In the genomic region with DNA sequence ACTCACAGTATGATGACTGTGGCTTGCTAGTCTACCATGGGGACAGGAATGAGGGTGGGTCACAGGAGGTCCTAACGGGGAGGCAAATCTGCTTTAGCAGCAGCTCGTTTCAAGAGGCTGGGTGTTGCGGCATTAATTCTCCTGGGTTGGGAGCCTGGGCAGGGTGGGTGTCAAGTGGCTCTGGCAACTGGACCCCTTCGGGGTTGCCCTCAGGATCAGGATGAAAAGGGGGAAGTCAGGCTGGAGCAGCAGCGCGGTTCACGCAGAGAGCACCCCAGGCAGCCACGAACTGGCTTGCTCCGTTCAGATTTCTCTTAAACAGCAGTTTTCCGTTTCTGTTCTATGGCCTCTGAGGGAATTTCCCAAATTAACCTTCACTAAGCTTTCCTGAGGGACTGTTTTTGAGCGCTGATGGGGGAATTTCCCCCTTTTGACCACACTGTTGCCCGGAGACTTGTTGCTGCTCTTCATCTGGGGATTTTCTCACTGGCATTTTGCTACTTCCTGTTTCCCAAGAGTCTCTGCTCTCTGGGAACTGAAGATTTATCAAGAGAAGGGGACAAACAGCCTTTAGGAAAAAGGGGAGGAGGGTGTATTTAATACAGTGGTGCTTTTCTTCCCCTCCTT, we compare ENCODE assay signal across 8 cellular contexts. TPM values are rescaled to one million over a fixed set of nuclear protein-coding genes. Genes with fewer than 3 reads are reported as not detected.
DNase-seq lines count a peak whose midpoint lies in the region; ATAC-seq and TF ChIP-seq lines count a peak whose summit lies in the region.

No MANE protein-coding gene starts in this region.

- H3K9ac ChIP-seq in HUES48 (ENCODE audit: low read depth, low read length): no peak overlapping the region

- peaks cover 12% of the 10 kb centered on the region for H3F3A ChIP-seq in DOHH2 (ENCODE audit: control insufficient read depth, insufficient read depth)

- H3K9me3 ChIP-seq in DOHH2 (ENCODE audit: control insufficient read depth, insufficient read depth, low read length): no peaks in the 10 kb centered on the region
- H3K9me3 ChIP-seq in HUES48 (ENCODE audit: control insufficient read depth, insufficient read depth, low read length): no peaks in the 10 kb centered on the region
- no peaks in the 10 kb centered on the region for H3K9me3 ChIP-seq in BE2C

- peak overlapping the region; percentile 56 for H3K4me2 ChIP-seq in DOHH2 (ENCODE audit: low read length)

- no peak overlapping the region for H3K27ac ChIP-seq in DOHH2 (ENCODE audit: low read depth, low read length)
- H3K27ac ChIP-seq in HUES48 (ENCODE audit: low read depth, low read length): peak overlapping the region; percentile 52

- peaks cover 3% of the 10 kb centered on the region; the same call in 1 of the 2 replicates for H3K36me3 ChIP-seq in DOHH2 (ENCODE audit: control insufficient read depth, low read length)
- H3K36me3 ChIP-seq in HUES48 (ENCODE audit: control insufficient read depth, insufficient read depth, low read length): no peaks in the 10 kb centered on the region
- no peaks in the 10 kb centered on the region for H3K36me3 ChIP-seq in BE2C

- H3K9me2 ChIP-seq in DOHH2 (replicated peaks; ENCODE audit: control insufficient read depth, low read length): no peaks in the 10 kb centered on the region

- H3K27me3 ChIP-seq in DOHH2 (ENCODE audit: control insufficient read depth, low read length): no peaks in the 10 kb centered on the region
- no peaks in the 10 kb centered on the region for H3K27me3 ChIP-seq in HUES48 (ENCODE audit: control insufficient read depth, insufficient read depth, low read length)
- H3K27me3 ChIP-seq in BE2C: no peaks in the 10 kb centered on the region

- H4K20me1 ChIP-seq in DOHH2 (ENCODE audit: control insufficient read depth, insufficient read depth, low read depth, low read length): no peaks in the 10 kb centered on the region

- peak; percentile 66 for ATAC-seq in GM21390 (IDR thresholded peaks at IDR 0.05; ENCODE audit: unreplicated experiment)

- H3K4me3 ChIP-seq in DOHH2 (ENCODE audit: low read length) (peak overlapping the region; percentile 41), HUES48 (ENCODE audit: low read depth, low read length) (0 out of 2 replicates have a peak overlapping the region, but pooled peaks have one; percentile 3), BE2C (ENCODE audit: low read depth, low read length) (no peak overlapping the region)

- peak; percentile 14 for DNase-seq in activated T-cell treated with anti-CD3 and anti-CD28 coated beads for 4 hours
- DNase-seq in fibroblast of peridontal ligament (ENCODE audit: extremely low read depth): peak; percentile 52
- DNase-seq in occipital lobe (lab: John Stamatoyannopoulos, UW): peak; percentile 6
- DNase-seq in 8988T: no peak
- DNase-seq in BE2C: no peak

- TF ChIP-seq CTCF in DOHH2 (IDR thresholded peaks at IDR 0.05; ENCODE audit: low read depth, low read length, poor library complexity, severe bottlenecking): no peak
- no peak for TF ChIP-seq CTCF in BE2C (IDR thresholded peaks at IDR 0.05; ENCODE audit: low read depth, low read length)

- no peaks in the 10 kb centered on the region for H3K79me2 ChIP-seq in DOHH2 (ENCODE audit: control insufficient read depth, low read length)

- H3K4me1 ChIP-seq in DOHH2 (ENCODE audit: control insufficient read depth, low read length) (peaks cover 24% of the 10 kb centered on the region), HUES48 (ENCODE audit: control insufficient read depth, insufficient read depth, low read length) (peaks cover 22% of the 10 kb centered on the region), BE2C (no peaks in the 10 kb centered on the region)

RNA-seq across cellular contexts. Expression of a gene that starts 59.9 kb away (rescaled TPM):
- 88.9 TPM for total RNA-seq in occipital lobe
- polyA plus RNA-seq in BE2C (2012; ENCODE audit: insufficient read depth, insufficient read length, low read depth): 15.5 TPM

Comparison
In these comparisons a context has a peak if more than half of its experiments do, and no peak if none do; other contexts are left out.
1. DNase-seq: peak in activated T-cell treated with anti-CD3 and anti-CD28 coated beads for 4 hours (single experiment), fibroblast of peridontal ligament (single experiment) and occipital lobe (single experiment); none in 8988T (single experiment) and BE2C (single experiment).